ENCODE assay signal across 17 cellular contexts in genomic region chr9:117304613-117305012, GRCh38.
A peak's percentile ranks its signal among the peaks of the same experiment; 100 is the strongest.
DNase-seq lines count a peak whose midpoint lies in the region; ATAC-seq and TF ChIP-seq lines count a peak whose summit lies in the region.
"Had no signal": no experiment of that assay in that cellular context is flagged by ENCODE, and none has a peak within 500 bp of the region (broad histone marks: within the 10 kb centered on the region; RNA-seq: fewer than 3 reads in every experiment).

No MANE protein-coding gene starts in this region.

- H3K27me3 Mint-ChIP-seq in endodermal cell (ENCODE audit: insufficient read depth), result peaks cover 10% of the 10 kb centered on the region

- H3K9ac ChIP-seq in OCI-LY1 (ENCODE audit: low read length) (peak overlapping the region; percentile 38; the same call in 1 of the 2 replicates), endodermal cell (ENCODE audit: extremely low read depth, low read length, poor library complexity, severe bottlenecking) (no peak overlapping the region)

- no peak for ATAC-seq in HG02588 (IDR thresholded peaks at IDR 0.05; ENCODE audit: unreplicated experiment)
- no peak for ATAC-seq in GM19463 (IDR thresholded peaks at IDR 0.05; ENCODE audit: unreplicated experiment)
- ATAC-seq: GM23338, HCT116, K562 had no signal

- H3K4me1 Mint-ChIP-seq in endodermal cell, result no peaks in the 10 kb centered on the region

- H3K9me3 ChIP-seq in OCI-LY1 (ENCODE audit: low read length) (no peaks in the 10 kb centered on the region), endodermal cell (ENCODE audit: control insufficient read depth, low read length) (no peaks in the 10 kb centered on the region)
- H3K9me3 ChIP-seq: Caco-2 had no signal

- WGBS in endodermal cell (ENCODE audit: insufficient coverage in 1 of 2, insufficient read length in 1 of 2), 2 experiments, result 82 to 100% methylated on average over 2 to 5 of the region's 5 CpGs

- peak overlapping the region; percentile 15; the same call in 1 of the 2 replicates for H3K4me2 ChIP-seq in OCI-LY1 (ENCODE audit: low read length)
- H3K4me2 ChIP-seq: GM23338 had no signal

- no peak for TF ChIP-seq CTCF in OCI-LY1 (IDR thresholded peaks at IDR 0.05; ENCODE audit: low read length)
- no peak for TF ChIP-seq CTCF in endodermal cell (conservative IDR thresholded peaks at IDR 0.05)

- H3K4me3 Mint-ChIP-seq in endodermal cell, result no peak overlapping the region
- H3K4me3 Mint-ChIP-seq: CD4-positive, alpha-beta T cell; GM23338; HFFc6 had no signal

- no peak overlapping the region for H3K27ac Mint-ChIP-seq in endodermal cell
- H3K27ac Mint-ChIP-seq: CD4-positive, alpha-beta T cell; GM23338; HFFc6 had no signal

- DNase-seq in ELF-1 (ENCODE audit: low read depth, low spot score) (peak; percentile 12), endodermal cell (no peak), retina (peak; percentile 40), NCI-H345 treated with DMSO at 0.1 percent for 48 hours (lab: John Stamatoyannopoulos, UW; ENCODE audit: unreplicated experiment) (no peak)
- DNase-seq: ACHN; Caco-2; CD4-positive, alpha-beta T cell; DMS153; HFFc6; IMR-90 had no signal

- H2AFZ ChIP-seq in OCI-LY1 (ENCODE audit: low read length), result no peak overlapping the region
- H2AFZ ChIP-seq: GM23338 had no signal

- H3K4me1 ChIP-seq in OCI-LY1 (ENCODE audit: insufficient read depth, low read length, severe bottlenecking) (peaks cover 88% of the 10 kb centered on the region), endodermal cell (ENCODE audit: control insufficient read depth, insufficient read depth, low read length) (no peaks in the 10 kb centered on the region)
- H3K4me1 ChIP-seq: Caco-2 had no signal

- no peaks in the 10 kb centered on the region for H3K9me3 Mint-ChIP-seq in endodermal cell
- H3K9me3 Mint-ChIP-seq: GM23338 had no signal

- H4K20me1 ChIP-seq in OCI-LY1 (ENCODE audit: insufficient read depth, low read length), result no peaks in the 10 kb centered on the region

- H3K27ac ChIP-seq in OCI-LY1 (ENCODE audit: low read depth, low read length, poor library complexity, severe bottlenecking) (peak overlapping the region; percentile 99), endodermal cell (ENCODE audit: low read depth, low read length) (peak overlapping the region; percentile 58)
- H3K27ac ChIP-seq: C4-2B had no signal

- H3F3A ChIP-seq in OCI-LY1 (ENCODE audit: insufficient read depth, low read length), result no peaks in the 10 kb centered on the region

- H3K9me2 ChIP-seq in OCI-LY1 (ENCODE audit: low read depth, low read length), result no peaks in the 10 kb centered on the region

- no peaks in the 10 kb centered on the region for H3K79me2 ChIP-seq in OCI-LY1 (ENCODE audit: insufficient read depth, low read length)

- H3K36me3 Mint-ChIP-seq in endodermal cell (ENCODE audit: low read depth), result no peaks in the 10 kb centered on the region

- no peaks in the 10 kb centered on the region for H3K27me3 ChIP-seq in OCI-LY1 (ENCODE audit: insufficient read depth, low read length)
- H3K27me3 ChIP-seq in endodermal cell (ENCODE audit: control insufficient read depth, insufficient read depth, low read length, poor library complexity, severe bottlenecking), result peaks cover 23% of the 10 kb centered on the region

- H3K4me3 ChIP-seq in OCI-LY1 (ENCODE audit: low read depth, low read length, poor library complexity, severe bottlenecking) (no peak overlapping the region), endodermal cell (ENCODE audit: low read length) (no peak overlapping the region)
- H3K4me3 ChIP-seq: GM23338, K562 had no signal

- H3K36me3 ChIP-seq in OCI-LY1 (ENCODE audit: insufficient read depth, low read length) (no peaks in the 10 kb centered on the region), endodermal cell (ENCODE audit: control insufficient read depth, insufficient read depth, low read length) (no peaks in the 10 kb centered on the region)

Comparison
In these comparisons a context has a peak if more than half of its experiments do, and no peak if none do; other contexts are left out.
1. DNase-seq: peak in ELF-1 (single experiment) and retina (single experiment); none in endodermal cell (single experiment) and NCI-H345 treated with DMSO at 0.1 percent for 48 hours (single experiment).